ENCODE assay signal across 29 cellular contexts in genomic region chr4:128416921-128417320, GRCh38.
DNase-seq lines count a peak whose midpoint lies in the region; TF ChIP-seq lines count a peak whose summit lies in the region.
"Had no signal": no experiment of that assay in that cellular context is flagged by ENCODE, and none has a peak within 500 bp of the region (broad histone marks: within the 10 kb centered on the region; RNA-seq: fewer than 3 reads in every experiment).

No MANE protein-coding gene starts in this region.

- H3K36me3 ChIP-seq in brain microvascular endothelial cell (replicated peaks) (no peaks in the 10 kb centered on the region), neuronal stem cell (replicated peaks in 1 of 2; ENCODE audit: control insufficient read depth in 2 of 2, insufficient read depth in 2 of 2, low read length in 2 of 2) (no peaks in the 10 kb centered on the region), stomach (no peaks in the 10 kb centered on the region), BE2C (no peaks in the 10 kb centered on the region)
- H3K36me3 ChIP-seq: cardiac muscle cell, left lung, neural progenitor cell, right atrium auricular region, tibial nerve had no signal

- WGBS in neuronal stem cell (ENCODE audit: extremely low coverage in 2 of 2, insufficient read length in 2 of 2, insufficient replicate concordance in 1 of 2), 2 donors, result no CpG with 5 or more reads among the region's 3 CpGs
- 59 to 88% (median 68%) methylated on average over 3 of the region's 3 CpGs for WGBS in stomach, 5 donors

- H3K4ac ChIP-seq in neuronal stem cell (ENCODE audit: low read length), result no peak overlapping the region

- H2AK5ac ChIP-seq in neuronal stem cell (ENCODE audit: low read depth, low read length), result no peak overlapping the region

- no peaks in the 10 kb centered on the region for H3K9me3 ChIP-seq in neuronal stem cell (replicated peaks in 1 of 2; ENCODE audit: control insufficient read depth in 2 of 2, insufficient read depth in 1 of 2, low read depth in 1 of 2, low read length in 2 of 2)
- H3K9me3 ChIP-seq in stomach, result no peaks in the 10 kb centered on the region
- no peaks in the 10 kb centered on the region for H3K9me3 ChIP-seq in BE2C
- H3K9me3 ChIP-seq: left lung, right atrium auricular region had no signal

- H3K4me3 ChIP-seq in brain microvascular endothelial cell (ENCODE audit: low read depth, low read length), result no peak overlapping the region
- H3K4me3 ChIP-seq in fibroblast of pulmonary artery (replicated peaks; ENCODE audit: low read depth, low read length), result no peak overlapping the region
- no peak overlapping the region for H3K4me3 ChIP-seq in neuronal stem cell (ENCODE audit: low read length in 2 of 2)
- no peak overlapping the region for H3K4me3 ChIP-seq in stomach
- H3K4me3 ChIP-seq in BE2C (ENCODE audit: low read depth, low read length), result no peak overlapping the region
- H3K4me3 ChIP-seq: cardiac muscle cell, coronary artery, left lung, neural progenitor cell, right atrium auricular region, tibial nerve had no signal

- no peak overlapping the region for H2BK12ac ChIP-seq in neuronal stem cell (ENCODE audit: low read length)

- in situ Hi-C loops in brain microvascular endothelial cell (cut with HindIII; ENCODE audit: low pct_ligation_motif_present, low sequenced_read_pairs), result no loop called here

- H3K14ac ChIP-seq in neuronal stem cell (ENCODE audit: low read length), result no peak overlapping the region

- DNase-seq in NCI-H226 (peak; percentile 6), brain microvascular endothelial cell (peak; percentile 15), fibroblast of pulmonary artery (ENCODE audit: low read depth) (peak; percentile 51), neuronal stem cell (ENCODE audit: low spot score) (no peak), DMS 273 treated with DMSO at 0.1 percent for 48 hours (lab: John Stamatoyannopoulos, UW) (no peak), stomach (no peak), OCI-M2 (lab: John Stamatoyannopoulos, UW; ENCODE audit: unreplicated experiment) (no peak), BE2C (no peak)
- DNase-seq: activated CD4-positive, alpha-beta T cell treated with anti-CD3 and anti-CD28 coated beads for 36 hours; activated CD8-positive, alpha-beta T cell treated with anti-CD3 and anti-CD28 coated beads, Interleukin-2, amount 10 ng/mL, durations not matched to agents 7 days and 5 days; activated naive CD4-positive, alpha-beta T cell treated with anti-CD3 and anti-CD28 coated beads, Interleukin-2, amount 50 U/mL, for 16 hours; activated T-cell treated with anti-CD3 and anti-CD28 coated beads for 4 hours; amygdala; DMS153; HCEC 1CT; Kasumi-1; left lung; mesendoderm; MV-4-11; NCI-H1436 treated with DMSO at 0.1 percent for 48 hours; NCI-H2081 treated with DMSO at 0.1 percent for 48 hours; NCI-H446 treated with DMSO at 0.1 percent for 48 hours; NCI-H774; posterior cingulate gyrus had no signal

- H3K27ac ChIP-seq in brain microvascular endothelial cell (no peak overlapping the region), neuronal stem cell (replicated peaks; ENCODE audit: low read length) (no peak overlapping the region), stomach (no peak overlapping the region)
- H3K27ac ChIP-seq: cardiac muscle cell, coronary artery, left lung, neural progenitor cell, right atrium auricular region, tibial nerve had no signal

- H3K4me1 ChIP-seq in neuronal stem cell (ENCODE audit: control insufficient read depth in 2 of 2, insufficient read depth in 1 of 2, low read depth in 1 of 2, low read length in 2 of 2), result no peaks in the 10 kb centered on the region
- no peaks in the 10 kb centered on the region for H3K4me1 ChIP-seq in stomach
- H3K4me1 ChIP-seq in BE2C, result no peaks in the 10 kb centered on the region
- H3K4me1 ChIP-seq: left lung, neural progenitor cell, right atrium auricular region, tibial nerve had no signal

- intact Hi-C loops in stomach (cut with DNase I; ENCODE audit: low total_unique reads), result no loop called here

- H3K18ac ChIP-seq in neuronal stem cell (ENCODE audit: low read length), result no peak overlapping the region

- no peak for TF ChIP-seq POLR2A in stomach (IDR thresholded peaks at IDR 0.05)

- H3K27me3 ChIP-seq in brain microvascular endothelial cell (replicated peaks) (no peaks in the 10 kb centered on the region), neuronal stem cell (ENCODE audit: control insufficient read depth in 3 of 3, insufficient read depth in 3 of 3, low read depth in 1 of 3, low read length in 3 of 3) (no peaks in the 10 kb centered on the region), stomach (no peaks in the 10 kb centered on the region), BE2C (no peaks in the 10 kb centered on the region)
- H3K27me3 ChIP-seq: cardiac muscle cell, left lung, neural progenitor cell, right atrium auricular region, tibial nerve had no signal

- no peaks in the 10 kb centered on the region for H3K79me1 ChIP-seq in neuronal stem cell (ENCODE audit: low read depth, low read length)

- no peak overlapping the region for H4K8ac ChIP-seq in neuronal stem cell (ENCODE audit: low read depth, low read length)

- no peak overlapping the region for H2AFZ ChIP-seq in neuronal stem cell (ENCODE audit: low read length)
- H2AFZ ChIP-seq: neural progenitor cell had no signal

- no peak overlapping the region for H2BK15ac ChIP-seq in neuronal stem cell (ENCODE audit: low read length)

- H3K4me2 ChIP-seq in neuronal stem cell (ENCODE audit: insufficient read depth, low read length, poor library complexity, severe bottlenecking), result no peak overlapping the region
- H3K4me2 ChIP-seq: neural progenitor cell had no signal

- TF ChIP-seq EP300 in stomach (IDR thresholded peaks at IDR 0.05), result no peak

- no peak overlapping the region for H3K9ac ChIP-seq in neuronal stem cell (ENCODE audit: low read depth, low read length, poor library complexity)
- H3K9ac ChIP-seq: neural progenitor cell had no signal

- no peak overlapping the region for H3K23ac ChIP-seq in neuronal stem cell (ENCODE audit: low read depth, low read length, poor library complexity)

- no peak overlapping the region for H4K91ac ChIP-seq in neuronal stem cell (ENCODE audit: low read depth, low read length, poor library complexity)

- no peak overlapping the region for H2BK120ac ChIP-seq in neuronal stem cell (ENCODE audit: low read depth, low read length)

- H2BK5ac ChIP-seq in neuronal stem cell (ENCODE audit: low read length), result peak overlapping the region; percentile 69

- TF ChIP-seq CTCF in brain microvascular endothelial cell (IDR thresholded peaks at IDR 0.05; ENCODE audit: low read depth, low read length, missing control alignments) (no peak), fibroblast of pulmonary artery (IDR thresholded peaks at IDR 0.05; ENCODE audit: low read length, missing control alignments) (no peak), stomach (IDR thresholded peaks at IDR 0.05) (no peak), BE2C (IDR thresholded peaks at IDR 0.05; ENCODE audit: low read depth, low read length) (no peak)

Comparison
In these comparisons a context has a peak if more than half of its experiments do, and no peak if none do; other contexts are left out.
1. DNase-seq: peak in NCI-H226 (single experiment), brain microvascular endothelial cell (single experiment) and fibroblast of pulmonary artery (single experiment); none in neuronal stem cell (single experiment), DMS 273 treated with DMSO at 0.1 percent for 48 hours (single experiment), stomach (single experiment), OCI-M2 (single experiment) and BE2C (single experiment).